11 cellular contexts compared by ENCODE assay signal in the genomic region with DNA sequence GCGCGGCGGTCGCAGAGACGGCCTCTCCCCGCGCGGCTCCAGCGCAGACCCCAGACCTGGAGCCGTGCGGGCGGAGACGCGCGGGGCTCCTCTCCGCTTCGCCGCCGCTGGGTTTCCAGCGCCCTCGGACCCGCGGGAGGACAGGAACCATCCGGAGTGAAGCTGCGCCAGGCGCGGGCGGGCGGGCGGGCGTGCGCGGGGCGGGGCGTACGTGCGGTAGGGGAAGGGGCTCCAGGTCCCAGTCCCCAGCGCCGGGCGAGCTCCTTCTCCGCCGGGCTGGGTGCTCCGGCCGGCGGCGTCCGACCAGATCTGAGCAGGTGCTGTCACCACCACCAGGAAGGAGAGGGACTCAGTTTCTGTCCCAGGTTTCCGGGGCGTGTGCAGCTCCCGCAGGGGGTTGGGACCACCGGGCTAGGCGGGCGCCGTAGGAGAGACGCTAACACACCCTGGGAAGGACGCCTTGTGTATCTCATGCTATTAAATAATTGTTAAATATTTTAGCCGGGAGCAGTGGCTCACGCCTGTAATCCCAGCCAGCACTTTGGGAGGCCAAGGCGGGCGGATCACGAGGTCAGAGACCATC. TPM values are rescaled to one million over a fixed set of nuclear protein-coding genes. Genes with fewer than 3 reads are reported as not detected.
DNase-seq lines count a peak whose midpoint lies in the region; ATAC-seq, FAIRE-seq and TF ChIP-seq lines count a peak whose summit lies in the region.
"Had no signal": no experiment of that assay in that cellular context is flagged by ENCODE, and none has a peak within 500 bp of the region (broad histone marks: within the 10 kb centered on the region; RNA-seq: fewer than 3 reads in every experiment).

A gene (minus strand): TSS at position 158 of the 583 bp plus-strand sequence. CDS start 202 bp downstream, outside the sequence.

- H3K79me1 ChIP-seq in H9 (ENCODE audit: insufficient read depth, low read depth, low read length, poor library complexity, severe bottlenecking), result no peaks in the 10 kb centered on the region

- H3T11ph ChIP-seq in H9 (ENCODE audit: low read length), result no peak within 1 kb of the TSS

- H2BK20ac ChIP-seq in H9 (ENCODE audit: low read depth, low read length, poor library complexity, severe bottlenecking), result no peak within 1 kb of the TSS

- H3K4ac ChIP-seq in H9 (ENCODE audit: low read depth, low read length), result no peak within 1 kb of the TSS

- H2BK15ac ChIP-seq in H9 (ENCODE audit: low read depth, low read length), result no peak within 1 kb of the TSS

- no peak for TF ChIP-seq POLR2A in A549 (IDR thresholded peaks at IDR 0.05; ENCODE audit: low read length)

- peak within 1 kb of the TSS; percentile 99 for H3K4me2 ChIP-seq in A549
- H3K4me2 ChIP-seq in H9 (ENCODE audit: insufficient read depth, insufficient read length, low read length), result peak within 1 kb of the TSS; percentile 20

- no peak within 1 kb of the TSS for H2AK5ac ChIP-seq in H9 (ENCODE audit: insufficient read length, low read length)

- no peak for TF ChIP-seq EP300 in A549 (IDR thresholded peaks at IDR 0.05)

- no peak for TF ChIP-seq CTCF in A549 (IDR thresholded peaks at IDR 0.05)
- no peak for TF ChIP-seq CTCF in H9 (conservative IDR thresholded peaks at IDR 0.05)
- no peak for TF ChIP-seq CTCF in coronary artery (IDR thresholded peaks at IDR 0.05)
- TF ChIP-seq CTCF in nephron progenitor cell (IDR thresholded peaks at IDR 0.05), result no peak

- no peak within 1 kb of the TSS for H3K14ac ChIP-seq in H9 (ENCODE audit: insufficient read depth, low read length)

- no peak for DNase-seq in A549 (ENCODE audit: low read depth in 1 of 2, low spot score in 1 of 2)
- peak; percentile 63 for DNase-seq in H9
- no peak for DNase-seq in coronary artery (ENCODE audit: low spot score)
- peak; percentile 72 for DNase-seq in nephron progenitor cell
- DNase-seq in NCI-H128 (lab: John Stamatoyannopoulos, UW; ENCODE audit: unreplicated experiment), result no peak
- no peak for DNase-seq in GOT3 (lab: John Stamatoyannopoulos, UW)
- no peak for DNase-seq in NCI-H524 (lab: John Stamatoyannopoulos, UW)
- DNase-seq in stimulated activated CD4-positive, alpha-beta T cell treated with anti-CD3 and anti-CD28 coated beads, Interleukin-2, amount 100 ng/mL, for 48 hours, result no peak
- DNase-seq: SHP77 treated with DMSO at 0.1 percent for 48 hours had no signal

- H3K9ac ChIP-seq in H9 (ENCODE audit: extremely low read depth, insufficient read length, low read length), result no peak within 1 kb of the TSS

- ATAC-seq in A549, result peak in 1 of 2 experiments; percentile 3; a peak in 1 of 6 replicates
- ATAC-seq: activated T-helper 17 cell treated with anti-CD3 and anti-CD28 coated beads, Interleukin-2, amount 50 U/mL, for 72 hours had no signal

- H3K4me3 Mint-ChIP-seq in H9 (peak within 1 kb of the TSS; percentile 62 to 85), nephron progenitor cell (peak within 1 kb of the TSS; percentile 83)
- H3K4me3 Mint-ChIP-seq: activated T-helper 17 cell treated with anti-CD3 and anti-CD28 coated beads, Interleukin-2, amount 50 U/mL, for 72 hours had no signal

- H3K36me3 Mint-ChIP-seq in H9 (ENCODE audit: insufficient read depth in 1 of 3, low read depth in 3 of 3), result no peaks in the 10 kb centered on the region
- H3K36me3 Mint-ChIP-seq in nephron progenitor cell (ENCODE audit: low read depth), result peaks cover 13% of the 10 kb centered on the region

- H3K9me3 ChIP-seq in A549, result no peaks in the 10 kb centered on the region
- no peaks in the 10 kb centered on the region for H3K9me3 ChIP-seq in H9 (ENCODE audit: control insufficient read depth, low read depth, low read length)

- H3K4me1 ChIP-seq in A549, result peaks cover 14% of the 10 kb centered on the region; the same call in 2 of the 3 replicates
- no peaks in the 10 kb centered on the region for H3K4me1 ChIP-seq in H9 (ENCODE audit: insufficient read depth, low read length)

- no peak within 1 kb of the TSS for H2BK12ac ChIP-seq in H9 (ENCODE audit: insufficient read length, low read depth, low read length)

- no peak within 1 kb of the TSS for H4K91ac ChIP-seq in H9 (ENCODE audit: insufficient read length, low read depth, low read length)

- peak within 1 kb of the TSS; percentile 51 for H3K4me3 ChIP-seq in A549
- peak within 1 kb of the TSS; percentile 63 for H3K4me3 ChIP-seq in coronary artery

- H2BK120ac ChIP-seq in H9 (ENCODE audit: low read depth, low read length, poor library complexity, severe bottlenecking), result no peak within 1 kb of the TSS

- TF ChIP-seq RAD21 in A549 (conservative IDR thresholded peaks at IDR 0.05 in 1 of 2, IDR thresholded peaks at IDR 0.05 in 1 of 2), result no peak

- H3K27me3 Mint-ChIP-seq in H9 (ENCODE audit: low read depth) (peaks cover 56% of the 10 kb centered on the region), nephron progenitor cell (ENCODE audit: low read depth, poor library complexity) (peaks cover 44% of the 10 kb centered on the region)

- no peak within 1 kb of the TSS; a peak in 1 of 7 replicates for H3K27ac Mint-ChIP-seq in H9
- no peak within 1 kb of the TSS for H3K27ac Mint-ChIP-seq in nephron progenitor cell
- H3K27ac Mint-ChIP-seq: activated T-helper 17 cell treated with anti-CD3 and anti-CD28 coated beads, Interleukin-2, amount 50 U/mL, for 72 hours had no signal

- no peak within 1 kb of the TSS for H3K56ac ChIP-seq in H9 (ENCODE audit: insufficient read length, low read depth, low read length)

- H4K5ac ChIP-seq in H9 (ENCODE audit: insufficient read length, low read depth, low read length), result no peak within 1 kb of the TSS

- H4K20me1 ChIP-seq in H9 (ENCODE audit: control insufficient read depth, insufficient read depth, insufficient read length), result no peaks in the 10 kb centered on the region

- no peak within 1 kb of the TSS for H4K8ac ChIP-seq in H9 (replicated peaks; ENCODE audit: insufficient read length, low read depth, low read length)

- 16% methylated on average over 23 of the region's 61 CpGs for WGBS in A549 (ENCODE audit: missing lambda C conversion rate)
- no CpG with 5 or more reads among the region's 61 CpGs for WGBS in H9 (ENCODE audit: extremely low coverage, insufficient read length, low lambda C conversion rate)

- CTCF ChIA-PET in A549 (lab: Yijun Ruan, JAX), result interaction anchor here (1.1 to 19.2 kb wide), 5 partner anchors 15 to 131 kb away, joined by 4 to 256 read pairs (median 27); a partner anchor contains a TSS

- peaks cover 8% of the 10 kb centered on the region; the same call in 1 of the 2 replicates for H3K27me3 ChIP-seq in H9 (ENCODE audit: insufficient read depth, low read length)

- H3K27ac ChIP-seq in A549, result peak within 1 kb of the TSS in 1 of 2 experiments; percentile 57; a peak in 3 of 6 replicates
- no peak within 1 kb of the TSS for H3K27ac ChIP-seq in H9 (ENCODE audit: insufficient read length, low read depth, low read length)
- H3K27ac ChIP-seq in coronary artery, result no peak within 1 kb of the TSS

- H3K18ac ChIP-seq in H9 (ENCODE audit: insufficient read length, low read depth, low read length), result no peak within 1 kb of the TSS

- FAIRE-seq in A549 (lab: Jason Lieb, UNC), result no peak
- FAIRE-seq: G401.6 had no signal

- H3K4me1 Mint-ChIP-seq in H9 (peaks cover 13 to 21% of the 10 kb centered on the region in 2 experiments), nephron progenitor cell (peaks cover 23% of the 10 kb centered on the region)
- H3K4me1 Mint-ChIP-seq: activated T-helper 17 cell treated with anti-CD3 and anti-CD28 coated beads, Interleukin-2, amount 50 U/mL, for 72 hours had no signal

- POLR2A ChIA-PET in A549 (lab: Yijun Ruan, JAX), result no interaction called here

- H2AFZ ChIP-seq in H9 (ENCODE audit: low read length), result no peak within 1 kb of the TSS

- H3K9me3 Mint-ChIP-seq in H9 (peaks cover 2 to 4% of the 10 kb centered on the region in 2 experiments; a peak in 2 of 5 replicates), nephron progenitor cell (no peaks in the 10 kb centered on the region)
- H3K9me3 Mint-ChIP-seq: activated T-helper 17 cell treated with anti-CD3 and anti-CD28 coated beads, Interleukin-2, amount 50 U/mL, for 72 hours had no signal

- H3K79me2 ChIP-seq in H9 (ENCODE audit: insufficient read depth, low read length), result no peaks in the 10 kb centered on the region

- no peak within 1 kb of the TSS for H2BK5ac ChIP-seq in H9 (ENCODE audit: insufficient read length, low read length)

- H3K23ac ChIP-seq in H9 (ENCODE audit: insufficient read length, low read depth, low read length), result no peak within 1 kb of the TSS

- H3K23me2 ChIP-seq in H9 (ENCODE audit: insufficient read length, low read depth, low read length, poor library complexity, severe bottlenecking), result peaks cover 10% of the 10 kb centered on the region

TF ChIP-seq in A549, 52 proteins besides CTCF, POLR2A, EP300 and RAD21:
- no peak for TF ChIP-seq JUNB (IDR thresholded peaks at IDR 0.05)
- TF ChIP-seq, protein P1, sequence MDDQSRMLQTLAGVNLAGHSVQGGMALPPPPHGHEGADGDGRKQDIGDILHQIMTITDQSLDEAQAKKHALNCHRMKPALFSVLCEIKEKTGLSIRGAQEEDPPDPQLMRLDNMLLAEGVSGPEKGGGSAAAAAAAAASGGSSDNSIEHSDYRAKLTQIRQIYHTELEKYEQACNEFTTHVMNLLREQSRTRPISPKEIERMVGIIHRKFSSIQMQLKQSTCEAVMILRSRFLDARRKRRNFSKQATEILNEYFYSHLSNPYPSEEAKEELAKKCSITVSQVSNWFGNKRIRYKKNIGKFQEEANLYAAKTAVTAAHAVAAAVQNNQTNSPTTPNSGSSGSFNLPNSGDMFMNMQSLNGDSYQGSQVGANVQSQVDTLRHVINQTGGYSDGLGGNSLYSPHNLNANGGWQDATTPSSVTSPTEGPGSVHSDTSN (IDR thresholded peaks at IDR 0.05), result no peak
- TF ChIP-seq, protein P2, sequence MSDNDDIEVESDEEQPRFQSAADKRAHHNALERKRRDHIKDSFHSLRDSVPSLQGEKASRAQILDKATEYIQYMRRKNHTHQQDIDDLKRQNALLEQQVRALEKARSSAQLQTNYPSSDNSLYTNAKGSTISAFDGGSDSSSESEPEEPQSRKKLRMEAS (IDR thresholded peaks at IDR 0.05), result no peak
- 0 out of 5 replicates have a peak, but pooled peaks of 1 of the 2 experiments have one; percentile 16 for TF ChIP-seq JUN (IDR thresholded peaks at IDR 0.05)
- TF ChIP-seq TFCP2L1 (CRISPR knock-in tag; IDR thresholded peaks at IDR 0.05), result no peak

RNA-seq across cellular contexts. Expression of the gene that starts here (rescaled TPM):
- 0.45 and 0.50 TPM in 2 replicates for polyA plus RNA-seq in A549 (2011; rRNA removed)
- polyA plus RNA-seq in A549 (2012; cell fraction: cytosol; rRNA removed), result 0.25 and 0.39 TPM in 2 replicates
- 0.42 and 0.52 TPM in 2 replicates for polyA plus RNA-seq in A549 (2012; cell fraction: nucleus; rRNA removed)
- polyA plus RNA-seq in A549 (2017; fragmentation: RNase III; extraction: RNeasy Plus Mini Kit Qiagen cat#74134 plus additional on column Dnase treatment), result 0.18 to 0.27 TPM (median 0.22 TPM) in 3 replicates
- 0.44 and 1.5 TPM in 2 replicates for polyA minus RNA-seq in A549 (2011; rRNA and poly(A)+ RNA removed)
- 0.81 and 1.1 TPM in 2 replicates for total RNA-seq in H9 (2021)
- total RNA-seq: activated T-helper 17 cell treated with anti-CD3 and anti-CD28 coated beads, Interleukin-2, amount 50 U/mL, for 72 hours had no signal

Comparison
In these comparisons a context has a peak if more than half of its experiments do, and no peak if none do; other contexts are left out.
1. DNase-seq: peak in H9 (single experiment) and nephron progenitor cell (single experiment); none in A549 (0 of 2), coronary artery (single experiment), NCI-H128 (single experiment), GOT3 (single experiment), NCI-H524 (0 of 2) and stimulated activated CD4-positive, alpha-beta T cell treated with anti-CD3 and anti-CD28 coated beads, Interleukin-2, amount 100 ng/mL, for 48 hours (0 of 2).